Comparison of ENCODE assay signal across 1 cellular context in the genomic region with DNA sequence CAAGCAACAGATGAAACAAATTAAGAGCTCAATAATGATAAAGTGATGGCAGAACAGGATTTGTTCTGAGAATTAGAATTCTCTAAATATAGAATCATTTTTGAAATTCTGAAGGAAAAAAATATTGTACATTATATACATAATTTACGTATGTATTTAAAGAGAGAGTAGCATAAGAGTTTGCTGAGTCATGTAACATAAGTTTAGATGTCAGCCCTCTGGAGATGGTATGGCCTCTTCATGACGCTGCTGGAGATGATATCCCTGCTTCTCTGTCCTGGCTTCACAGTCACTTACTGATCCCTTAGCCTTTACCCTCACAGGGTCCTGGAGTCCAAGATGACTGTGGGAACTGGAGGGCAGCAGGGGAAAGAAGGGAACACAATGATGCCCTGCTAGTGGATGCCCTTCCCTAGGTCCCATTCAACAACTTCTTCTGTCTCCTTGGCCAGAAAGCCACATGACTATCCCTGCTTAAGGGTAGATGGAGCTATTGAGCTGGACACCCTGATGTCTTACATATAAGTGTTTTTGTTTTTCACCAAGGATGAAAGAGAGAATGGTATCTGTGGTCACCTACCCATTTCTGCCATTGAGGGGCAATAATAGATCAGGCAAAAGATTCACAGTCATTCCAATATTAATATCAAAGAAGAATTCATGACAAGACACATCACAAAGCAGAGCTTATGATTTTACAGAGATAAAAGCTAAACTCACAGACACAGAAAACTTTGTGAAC.
TF ChIP-seq lines count a peak whose summit lies in the region.

No MANE protein-coding gene starts in this region.

TF ChIP-seq in GM23338, 12 proteins besides CTCF, POLR2A, EP300 and RAD21:
- TF ChIP-seq EZH2phosphoT487 (IDR thresholded peaks at IDR 0.05; ENCODE audit: unreplicated experiment) (no peak), ZNF331 (CRISPR knock-in tag; IDR thresholded peaks at IDR 0.05; ENCODE audit: low read depth) (no peak), JUNB (IDR thresholded peaks at IDR 0.05; ENCODE audit: unreplicated experiment) (no peak), POLR2AphosphoS5 (IDR thresholded peaks at IDR 0.05; ENCODE audit: low read depth) (no peak), ZNF114 (CRISPR knock-in tag; IDR thresholded peaks at IDR 0.05) (no peak), STAT1 (IDR thresholded peaks at IDR 0.05; ENCODE audit: unreplicated experiment) (no peak)
- TF ChIP-seq, protein P1, sequence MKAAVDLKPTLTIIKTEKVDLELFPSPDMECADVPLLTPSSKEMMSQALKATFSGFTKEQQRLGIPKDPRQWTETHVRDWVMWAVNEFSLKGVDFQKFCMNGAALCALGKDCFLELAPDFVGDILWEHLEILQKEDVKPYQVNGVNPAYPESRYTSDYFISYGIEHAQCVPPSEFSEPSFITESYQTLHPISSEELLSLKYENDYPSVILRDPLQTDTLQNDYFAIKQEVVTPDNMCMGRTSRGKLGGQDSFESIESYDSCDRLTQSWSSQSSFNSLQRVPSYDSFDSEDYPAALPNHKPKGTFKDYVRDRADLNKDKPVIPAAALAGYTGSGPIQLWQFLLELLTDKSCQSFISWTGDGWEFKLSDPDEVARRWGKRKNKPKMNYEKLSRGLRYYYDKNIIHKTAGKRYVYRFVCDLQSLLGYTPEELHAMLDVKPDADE (IDR thresholded peaks at IDR 0.05): no peak
